In genomic region chr22:50030315-50031188, GRCh38 we compare ENCODE assay signal across 8 cellular contexts. TPM values are rescaled to one million over a fixed set of nuclear protein-coding genes. Genes with fewer than 3 reads are reported as not detected.
DNase-seq lines count a peak whose midpoint lies in the region; ATAC-seq and TF ChIP-seq lines count a peak whose summit lies in the region.

No MANE protein-coding gene starts in this region.

- H3K4me2 ChIP-seq in Karpas-422 (ENCODE audit: low read depth, low read length, poor library complexity, severe bottlenecking) (no peak overlapping the region), trophoblast cell (ENCODE audit: low read length) (no peak overlapping the region)

- H3K36me3 ChIP-seq in Karpas-422 (ENCODE audit: insufficient read depth, low read length) = no peaks in the 10 kb centered on the region
- H3K36me3 ChIP-seq in trophoblast cell (ENCODE audit: control insufficient read depth in 1 of 2, insufficient read depth in 2 of 2, low read length in 2 of 2) = no peaks in the 10 kb centered on the region

- peaks cover 20% of the 10 kb centered on the region for H3K4me1 Mint-ChIP-seq in activated naive CD4-positive, alpha-beta T cell treated with anti-CD3 and anti-CD28 coated beads, Interleukin-2, amount 10 ng/mL, durations not matched to agents 7 days and 5 days
- H3K4me1 Mint-ChIP-seq in type B pancreatic cell (ENCODE audit: unreplicated experiment) = no peaks in the 10 kb centered on the region

- peak; percentile 86 for TF ChIP-seq CTCF in GM12872 (IDR thresholded peaks at IDR 0.05; ENCODE audit: insufficient read depth, low read depth, low read length)
- TF ChIP-seq CTCF in type B pancreatic cell (conservative IDR thresholded peaks at IDR 0.05) = peak; percentile 87

- no peak overlapping the region for H2BK120ac ChIP-seq in trophoblast cell (ENCODE audit: insufficient read depth, low read length, poor library complexity)

- peaks cover 54% of the 10 kb centered on the region for H3K27me3 Mint-ChIP-seq in activated naive CD4-positive, alpha-beta T cell treated with anti-CD3 and anti-CD28 coated beads, Interleukin-2, amount 10 ng/mL, durations not matched to agents 7 days and 5 days
- H3K27me3 Mint-ChIP-seq in type B pancreatic cell = peaks cover 15% of the 10 kb centered on the region

- no peaks in the 10 kb centered on the region for H3K9me3 Mint-ChIP-seq in activated naive CD4-positive, alpha-beta T cell treated with anti-CD3 and anti-CD28 coated beads, Interleukin-2, amount 10 ng/mL, durations not matched to agents 7 days and 5 days
- no peaks in the 10 kb centered on the region for H3K9me3 Mint-ChIP-seq in type B pancreatic cell

- H2BK5ac ChIP-seq in trophoblast cell (ENCODE audit: low read depth, low read length, poor library complexity) = no peak overlapping the region

- no peak overlapping the region for H3K18ac ChIP-seq in trophoblast cell (ENCODE audit: low read length)

- H3K4me3 ChIP-seq in Karpas-422 (ENCODE audit: low read length) (no peak overlapping the region), trophoblast cell (ENCODE audit: low read depth, low read length) (no peak overlapping the region)

- no peaks in the 10 kb centered on the region for H3K79me1 ChIP-seq in trophoblast cell (ENCODE audit: low read length)

- H3K27ac ChIP-seq in Karpas-422 (ENCODE audit: low read length) (no peak overlapping the region), trophoblast cell (ENCODE audit: low read depth, low read length) (no peak overlapping the region)

- no CpG with 5 or more reads among the region's 51 CpGs for WGBS in trophoblast cell (ENCODE audit: extremely low coverage, insufficient coverage, insufficient read length)

- CTCF ChIA-PET in activated naive CD4-positive, alpha-beta T cell treated with anti-CD3 and anti-CD28 coated beads, Interleukin-2, amount 10 ng/mL, durations not matched to agents 7 days and 5 days (lab: Charles Lee) = interaction anchor here (0.6 to 3.3 kb wide), 20 partner anchors 10 to 268 kb away, joined by 3 to 57 read pairs (median 4); no protein-coding TSS in a partner anchor

- ATAC-seq in GM19467 (IDR thresholded peaks at IDR 0.05; ENCODE audit: unreplicated experiment) = no peak

- H4K20me1 ChIP-seq in Karpas-422 (ENCODE audit: insufficient read depth, low read depth, low read length) = no peaks in the 10 kb centered on the region

- no peak overlapping the region for H3K27ac Mint-ChIP-seq in activated naive CD4-positive, alpha-beta T cell treated with anti-CD3 and anti-CD28 coated beads, Interleukin-2, amount 10 ng/mL, durations not matched to agents 7 days and 5 days
- H3K27ac Mint-ChIP-seq in type B pancreatic cell = no peak overlapping the region

- no peak overlapping the region for H3K14ac ChIP-seq in trophoblast cell (ENCODE audit: low read length)

- no peak overlapping the region for H4K8ac ChIP-seq in trophoblast cell (ENCODE audit: low read depth, low read length)

- no peaks in the 10 kb centered on the region for H3K9me2 ChIP-seq in Karpas-422 (replicated peaks; ENCODE audit: insufficient read depth, low read length)

- H2AK5ac ChIP-seq in trophoblast cell (ENCODE audit: low read length) = no peak overlapping the region

- H3K9me3 ChIP-seq in Karpas-422 (ENCODE audit: low read length) (no peaks in the 10 kb centered on the region), trophoblast cell (ENCODE audit: insufficient read depth, low read depth, low read length) (peaks cover 5% of the 10 kb centered on the region)

- H3K27me3 ChIP-seq in Karpas-422 (ENCODE audit: low read length) (no peaks in the 10 kb centered on the region), trophoblast cell (ENCODE audit: insufficient read depth, low read length) (peaks cover 3% of the 10 kb centered on the region)

- H3K23ac ChIP-seq in trophoblast cell (ENCODE audit: low read length) = no peak overlapping the region

- intact Hi-C loops in head of caudate nucleus (cut with DNase I) = loop anchor here (2.0 kb wide), 1 partner anchor 100 kb away; no protein-coding TSS in a partner anchor

- H3K4ac ChIP-seq in trophoblast cell (ENCODE audit: low read depth, low read length) = no peak overlapping the region

- H3K79me2 ChIP-seq in Karpas-422 (ENCODE audit: low read length) (no peaks in the 10 kb centered on the region), trophoblast cell (ENCODE audit: control insufficient read depth, insufficient read depth, low read length, poor library complexity) (no peaks in the 10 kb centered on the region)

- no peak overlapping the region for H3K4me3 Mint-ChIP-seq in activated naive CD4-positive, alpha-beta T cell treated with anti-CD3 and anti-CD28 coated beads, Interleukin-2, amount 10 ng/mL, durations not matched to agents 7 days and 5 days
- H3K4me3 Mint-ChIP-seq in type B pancreatic cell = no peak overlapping the region

- H4K91ac ChIP-seq in trophoblast cell (ENCODE audit: low read depth, low read length) = no peak overlapping the region

- no peak overlapping the region for H4K12ac ChIP-seq in trophoblast cell (ENCODE audit: low read depth, low read length)

- H3K36me3 Mint-ChIP-seq in activated naive CD4-positive, alpha-beta T cell treated with anti-CD3 and anti-CD28 coated beads, Interleukin-2, amount 10 ng/mL, durations not matched to agents 7 days and 5 days = no peaks in the 10 kb centered on the region
- no peaks in the 10 kb centered on the region for H3K36me3 Mint-ChIP-seq in type B pancreatic cell

- no peak overlapping the region for H2BK12ac ChIP-seq in trophoblast cell (ENCODE audit: low read length)

- DNase-seq in Karpas-422 (peak; percentile 94), SKM-1 (lab: John Stamatoyannopoulos, UW; ENCODE audit: unreplicated experiment) (peak; percentile 38), head of caudate nucleus (peak; percentile 36 to 88 (median 77)), trophoblast cell (peak; percentile 65 to 82), type B pancreatic cell (ENCODE audit: extremely low spot score, unreplicated experiment) (peak; percentile 85)
- peak; percentile 90 for DNase-seq in activated naive CD4-positive, alpha-beta T cell treated with anti-CD3 and anti-CD28 coated beads, Interleukin-2, amount 10 ng/mL, durations not matched to agents 7 days and 5 days

- H3K9ac ChIP-seq in Karpas-422 (ENCODE audit: low read length) (no peak overlapping the region), trophoblast cell (ENCODE audit: low read length) (no peak overlapping the region)

- no peaks in the 10 kb centered on the region for H3K4me1 ChIP-seq in Karpas-422 (ENCODE audit: low read length)
- H3K4me1 ChIP-seq in trophoblast cell (ENCODE audit: control insufficient read depth in 1 of 2, insufficient read depth in 2 of 2, low read length in 2 of 2) = peaks cover 0 to 6% of the 10 kb centered on the region in 2 experiments

- H2AFZ ChIP-seq in Karpas-422 (ENCODE audit: low read length) (no peak overlapping the region), trophoblast cell (ENCODE audit: insufficient read depth, low read length, poor library complexity) (no peak overlapping the region)

RNA-seq across cellular contexts. Expression of gene IL17REL, which starts 18.0 kb away (rescaled TPM):
- total RNA-seq in Karpas-422 (2014; rRNA removed; shearing (Covaris generic); ENCODE audit: low replicate concordance) = not detected in 2 replicates
- 0.01 TPM in 1 of 2 replicates, not detected in the other for polyA plus RNA-seq in trophoblast cell (2013)
- 0.10 TPM in 1 of 2 replicates, not detected in the other for total RNA-seq in type B pancreatic cell (ENCODE audit: low replicate concordance)

RNA-seq across cellular contexts. Expression of gene TTLL8, which starts 27.5 kb away (rescaled TPM):
- total RNA-seq in Karpas-422 (2014; rRNA removed; shearing (Covaris generic); ENCODE audit: low replicate concordance) = not detected in 2 replicates
- not detected in 2 replicates for polyA plus RNA-seq in trophoblast cell (2013)
- total RNA-seq in type B pancreatic cell (ENCODE audit: low replicate concordance) = not detected in 2 replicates

RNA-seq across cellular contexts. Expression of gene MLC1, which starts 54.7 kb away (rescaled TPM):
- total RNA-seq in Karpas-422 (2014; rRNA removed; shearing (Covaris generic); ENCODE audit: low replicate concordance) = not detected in 2 replicates
- 0.22 and 0.28 TPM in 2 replicates for polyA plus RNA-seq in trophoblast cell (2013)
- 0.19 TPM in 1 of 2 replicates, not detected in the other for total RNA-seq in type B pancreatic cell (ENCODE audit: low replicate concordance)

RNA-seq across cellular contexts. Expression of gene MOV10L1, which starts 59.3 kb away (rescaled TPM):
- 2.9 TPM in 1 of 2 replicates, not detected in the other for total RNA-seq in Karpas-422 (2014; rRNA removed; shearing (Covaris generic); ENCODE audit: low replicate concordance)
- 0.14 and 0.25 TPM in 2 replicates for polyA plus RNA-seq in trophoblast cell (2013)
- 0.10 and 0.19 TPM in 2 replicates for total RNA-seq in type B pancreatic cell (ENCODE audit: low replicate concordance)

Comparison
In these comparisons a context has a peak if more than half of its experiments do, and no peak if none do; other contexts are left out.
1. DNase-seq: peak in every context shown above with its lines; median percentile 94 in Karpas-422; 90 in activated naive CD4-positive, alpha-beta T cell treated with anti-CD3 and anti-CD28 coated beads, Interleukin-2, amount 10 ng/mL, durations not matched to agents 7 days and 5 days; 85 in type B pancreatic cell; 77 in head of caudate nucleus; 74 in trophoblast cell; 38 in SKM-1.